ENCODE assay signal across 9 cellular contexts in the genomic region with DNA sequence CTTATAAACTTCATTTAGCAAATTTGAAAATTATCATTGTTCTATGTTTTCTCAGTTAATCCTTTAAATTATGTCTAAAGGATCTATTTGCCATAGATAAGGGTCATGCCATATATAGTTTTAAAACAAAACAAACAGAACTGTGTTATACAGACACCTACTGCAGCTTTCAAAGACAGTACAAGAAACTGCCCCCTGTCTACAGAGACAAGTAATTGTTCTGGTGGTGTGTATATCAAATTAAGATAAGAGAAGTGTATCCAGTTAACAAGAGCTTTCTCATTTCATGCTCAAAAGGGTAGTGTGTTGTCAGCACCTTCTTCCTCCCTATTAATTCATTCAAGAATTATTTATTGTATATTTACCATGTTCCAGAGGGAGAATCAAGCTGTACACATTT.
DNase-seq lines count a peak whose midpoint lies in the region; ATAC-seq and TF ChIP-seq lines count a peak whose summit lies in the region.
"Had no signal": no experiment of that assay in that cellular context is flagged by ENCODE, and none has a peak within 500 bp of the region (broad histone marks: within the 10 kb centered on the region; RNA-seq: fewer than 3 reads in every experiment).

No MANE protein-coding gene starts in this region.

- in situ Hi-C loops in mammary epithelial cell (cut with MboI; ENCODE audit: low sequenced_read_pairs in 2 of 2): loop anchor here (5.0 kb wide), 2 partner anchors 331 to 336 kb away; no protein-coding TSS in a partner anchor

- no peaks in the 10 kb centered on the region for H3K9me2 ChIP-seq in Loucy (replicated peaks; ENCODE audit: low read depth, low read length)

- peak; percentile 2 for DNase-seq in DMS53 treated with DMSO at 0.1 percent for 48 hours (lab: John Stamatoyannopoulos, UW; ENCODE audit: unreplicated experiment)
- no peak for DNase-seq in mammary epithelial cell
- peak; percentile 1 to 12 for DNase-seq in lung microvascular endothelial cell (ENCODE audit: low read depth in 2 of 2)
- no peak for DNase-seq in GM20000 (ENCODE audit: low spot score)
- DNase-seq in Calu3: no peak

- H3K4me3 ChIP-seq in Loucy (ENCODE audit: low read length, poor library complexity, severe bottlenecking): no peak overlapping the region
- H3K4me3 ChIP-seq in mammary epithelial cell (replicated peaks in 1 of 3; ENCODE audit: insufficient read depth in 1 of 3, low read depth in 2 of 3, low read length in 3 of 3): no peak overlapping the region

- peaks cover 9% of the 10 kb centered on the region for H3K4me1 ChIP-seq in Loucy (ENCODE audit: insufficient read depth, low read length, poor library complexity, severe bottlenecking)
- no peaks in the 10 kb centered on the region for H3K4me1 ChIP-seq in mammary epithelial cell (ENCODE audit: insufficient read depth, low read length)

- no peaks in the 10 kb centered on the region; the same call in 1 of the 2 replicates for H3K79me2 ChIP-seq in Loucy (ENCODE audit: insufficient read depth, low read length)
- no peaks in the 10 kb centered on the region for H3K79me2 ChIP-seq in mammary epithelial cell (ENCODE audit: insufficient read depth, low read length)

- no peak overlapping the region for H3K27ac ChIP-seq in mammary epithelial cell (ENCODE audit: insufficient read depth, low read depth, low read length)

- no peaks in the 10 kb centered on the region for H3K4me1 Mint-ChIP-seq in Calu3 (ENCODE audit: low read depth, unreplicated experiment)
- H3K4me1 Mint-ChIP-seq: stimulated activated memory B cell treated with anti-CD40 and anti-IgM and Interleukin-4, amounts not matched to agents 10 μg/mL and 1 μg/mL and 100 μg/mL, for 72 hours had no signal

- H3K4me2 ChIP-seq in Loucy (ENCODE audit: low read depth, low read length, poor library complexity, severe bottlenecking): no peak overlapping the region
- H3K4me2 ChIP-seq in mammary epithelial cell (ENCODE audit: insufficient read depth, low read depth, low read length): no peak overlapping the region

- no peaks in the 10 kb centered on the region for H3K27me3 Mint-ChIP-seq in Calu3 (ENCODE audit: unreplicated experiment)

- dilution Hi-C loops in mammary epithelial cell (cut with HindIII; ENCODE audit: low sequenced_read_pairs): loop anchor here (25.0 kb wide), 1 partner anchor 306 kb away; no protein-coding TSS in a partner anchor

- H3K9me3 Mint-ChIP-seq in Calu3 (ENCODE audit: low read depth, unreplicated experiment): no peaks in the 10 kb centered on the region
- H3K9me3 Mint-ChIP-seq: stimulated activated memory B cell treated with anti-CD40 and anti-IgM and Interleukin-4, amounts not matched to agents 10 μg/mL and 1 μg/mL and 100 μg/mL, for 72 hours had no signal

- H3K27ac Mint-ChIP-seq in Calu3 (ENCODE audit: unreplicated experiment): no peak overlapping the region
- H3K27ac Mint-ChIP-seq: stimulated activated memory B cell treated with anti-CD40 and anti-IgM and Interleukin-4, amounts not matched to agents 10 μg/mL and 1 μg/mL and 100 μg/mL, for 72 hours had no signal

- no peak overlapping the region for H3K4me3 Mint-ChIP-seq in Calu3 (ENCODE audit: low read depth, unreplicated experiment)
- H3K4me3 Mint-ChIP-seq: stimulated activated memory B cell treated with anti-CD40 and anti-IgM and Interleukin-4, amounts not matched to agents 10 μg/mL and 1 μg/mL and 100 μg/mL, for 72 hours had no signal

- H3K27me3 ChIP-seq in Loucy (ENCODE audit: insufficient read depth, low read length, poor library complexity, severe bottlenecking) (no peaks in the 10 kb centered on the region), mammary epithelial cell (ENCODE audit: insufficient read depth, low read length) (no peaks in the 10 kb centered on the region)

- CTCF ChIA-PET in mammary epithelial cell (lab: Charles Lee; ENCODE audit: low non-redundant PET) (interaction anchor here (0.6 to 0.7 kb wide), 3 partner anchors 72 to 329 kb away, joined by 3 to 4 read pairs (median 3); no protein-coding TSS in a partner anchor), Calu3 (lab: Charles Lee) (no interaction called here)

- H3K9ac ChIP-seq in Loucy (ENCODE audit: low read depth, low read length, poor library complexity, severe bottlenecking) (no peak overlapping the region), mammary epithelial cell (ENCODE audit: insufficient read depth, low read length) (no peak overlapping the region)

- no peaks in the 10 kb centered on the region for H3F3A ChIP-seq in Loucy (ENCODE audit: low read depth)

- intact Hi-C loops in mammary epithelial cell (cut with micrococcal nuclease) (loop anchor here (10.0 kb wide), 1 partner anchor 58 kb away; no protein-coding TSS in a partner anchor), Calu3 (cut with micrococcal nuclease; ENCODE audit: unreplicated experiment) (loop anchor here (2.0 to 10.0 kb wide), 2 partner anchors 148 to 330 kb away; no protein-coding TSS in a partner anchor)

- TF ChIP-seq CTCF in Loucy (conservative IDR thresholded peaks at IDR 0.05; ENCODE audit: low read length): peak; percentile 66
- peak; percentile 22 to 39 for TF ChIP-seq CTCF in mammary epithelial cell (conservative IDR thresholded peaks at IDR 0.05 in 1 of 2, IDR thresholded peaks at IDR 0.05 in 1 of 2; ENCODE audit: extremely low read depth in 1 of 2, insufficient read depth in 1 of 2, low read depth in 1 of 2, low read length in 2 of 2)
- no peak for TF ChIP-seq CTCF in GM20000 (IDR thresholded peaks at IDR 0.05; ENCODE audit: extremely low read depth, missing control alignments)
- no peak for TF ChIP-seq CTCF in Calu3 (IDR thresholded peaks at IDR 0.05; ENCODE audit: unreplicated experiment)

- H3K36me3 ChIP-seq in Loucy (ENCODE audit: insufficient read depth, low read length) (no peaks in the 10 kb centered on the region), mammary epithelial cell (ENCODE audit: insufficient read depth, low read length) (no peaks in the 10 kb centered on the region)

- H4K20me1 ChIP-seq in Loucy (ENCODE audit: insufficient read depth, low read length, poor library complexity, severe bottlenecking): no peaks in the 10 kb centered on the region
- H4K20me1 ChIP-seq in mammary epithelial cell (ENCODE audit: insufficient read depth, low read length): no peaks in the 10 kb centered on the region

- BruUV-seq in mammary epithelial cell (replicated peaks; lab: Mats Ljungman, UMichigan) (no TSS peak), Calu3 (replicated peaks; lab: Mats Ljungman, UMichigan) (no TSS peak)

- ATAC-seq in HG03571 (IDR thresholded peaks at IDR 0.05; ENCODE audit: unreplicated experiment) (no peak), esophagus mucosa (no peak)
- ATAC-seq: stimulated activated memory B cell treated with anti-CD40 and anti-IgM and Interleukin-4, amounts not matched to agents 10 μg/mL and 1 μg/mL and 100 μg/mL, for 72 hours had no signal

- H3K36me3 Mint-ChIP-seq in Calu3 (ENCODE audit: insufficient read depth, unreplicated experiment): no peaks in the 10 kb centered on the region
- H3K36me3 Mint-ChIP-seq: stimulated activated memory B cell treated with anti-CD40 and anti-IgM and Interleukin-4, amounts not matched to agents 10 μg/mL and 1 μg/mL and 100 μg/mL, for 72 hours had no signal

- H3K9me3 ChIP-seq in Loucy (ENCODE audit: insufficient read depth, low read depth, low read length) (peaks cover 4% of the 10 kb centered on the region; the same call in 1 of the 2 replicates), mammary epithelial cell (replicated peaks; ENCODE audit: insufficient read depth, low read length) (no peaks in the 10 kb centered on the region)

- H2AFZ ChIP-seq in Loucy (ENCODE audit: low read length) (no peak overlapping the region), mammary epithelial cell (ENCODE audit: low read depth, low read length) (no peak overlapping the region)

Comparison
In these comparisons a context has a peak if more than half of its experiments do, and no peak if none do; other contexts are left out.
1. DNase-seq: peak in DMS53 treated with DMSO at 0.1 percent for 48 hours (single experiment) and lung microvascular endothelial cell (2 of 2); none in mammary epithelial cell (single experiment), GM20000 (single experiment) and Calu3 (single experiment).
2. CTCF ChIP-seq: peak in Loucy (single experiment) and mammary epithelial cell (2 of 2); none in GM20000 (single experiment) and Calu3 (single experiment).